8 cellular contexts compared by ENCODE assay signal in genomic region chr5:35815089-35815936, GRCh38. TPM values are rescaled to one million over a fixed set of nuclear protein-coding genes. Genes with fewer than 3 reads are reported as not detected.
DNase-seq lines count a peak whose midpoint lies in the region; ATAC-seq and TF ChIP-seq lines count a peak whose summit lies in the region.

No MANE protein-coding gene starts in this region.

- no peak for TF ChIP-seq POLR2A in lower leg skin (IDR thresholded peaks at IDR 0.05)

- H3K4me3 ChIP-seq in lower leg skin (ENCODE audit: low read depth, poor library complexity, severe bottlenecking), result no peak overlapping the region

- no peak overlapping the region for H3K27ac Mint-ChIP-seq in natural killer cell treated with Interleukin-12 subunit alpha and Interleukin-12 subunit beta and Interleukin-15 and Interleukin-18, amount 100 ng/mL, for 72 hours

- no peak overlapping the region for H3K4me3 Mint-ChIP-seq in activated T-cell treated with anti-CD3 and anti-CD28 coated beads, Interleukin-2, amount 50 U/mL, for 4 hours
- H3K4me3 Mint-ChIP-seq in natural killer cell treated with Interleukin-12 subunit alpha and Interleukin-12 subunit beta and Interleukin-15 and Interleukin-18, amount 100 ng/mL, for 72 hours, result no peak overlapping the region

- H3K4me1 Mint-ChIP-seq in activated T-cell treated with anti-CD3 and anti-CD28 coated beads, Interleukin-2, amount 50 U/mL, for 4 hours (ENCODE audit: low read depth), result peaks cover 49% of the 10 kb centered on the region
- H3K4me1 Mint-ChIP-seq in natural killer cell treated with Interleukin-12 subunit alpha and Interleukin-12 subunit beta and Interleukin-15 and Interleukin-18, amount 100 ng/mL, for 72 hours (ENCODE audit: low read depth in 2 of 2), result peaks cover 11 to 13% of the 10 kb centered on the region in 2 donors

- no peaks in the 10 kb centered on the region for H3K36me3 Mint-ChIP-seq in activated T-cell treated with anti-CD3 and anti-CD28 coated beads, Interleukin-2, amount 50 U/mL, for 4 hours (ENCODE audit: insufficient read depth)
- H3K36me3 Mint-ChIP-seq in natural killer cell treated with Interleukin-12 subunit alpha and Interleukin-12 subunit beta and Interleukin-15 and Interleukin-18, amount 100 ng/mL, for 72 hours, result no peaks in the 10 kb centered on the region

- intact Hi-C loops in lower leg skin (cut with DNase I; ENCODE audit: low total_unique reads), result no loop called here

- DNase-seq in activated T-cell treated with anti-CD3 and anti-CD28 coated beads, Interleukin-2, amount 50 U/mL, for 4 hours, result peak; percentile 26
- DNase-seq in activated T-cell treated with anti-CD3 and anti-CD28 coated beads for 4 hours, result no peak
- peak; percentile 10 for DNase-seq in SK-N-DZ (ENCODE audit: low spot score)
- DNase-seq in iPS DF 4.7 (ENCODE audit: extremely low read depth, low spot score), result peak; percentile 46
- no peak for DNase-seq in lower leg skin (ENCODE audit: low spot score in 2 of 2)
- no peak for DNase-seq in midbrain (lab: John Stamatoyannopoulos, UW)
- DNase-seq in natural killer cell treated with Interleukin-12 subunit alpha and Interleukin-12 subunit beta and Interleukin-15 and Interleukin-18, amount 100 ng/mL, for 72 hours (ENCODE audit: low spot score), result no peak

- H3K9me3 Mint-ChIP-seq in activated T-cell treated with anti-CD3 and anti-CD28 coated beads, Interleukin-2, amount 50 U/mL, for 4 hours, result peaks cover 7% of the 10 kb centered on the region
- H3K9me3 Mint-ChIP-seq in natural killer cell treated with Interleukin-12 subunit alpha and Interleukin-12 subunit beta and Interleukin-15 and Interleukin-18, amount 100 ng/mL, for 72 hours, result no peaks in the 10 kb centered on the region

- TF ChIP-seq CTCF in lower leg skin (IDR thresholded peaks at IDR 0.05), result no peak

- no peaks in the 10 kb centered on the region for H3K27me3 Mint-ChIP-seq in activated T-cell treated with anti-CD3 and anti-CD28 coated beads, Interleukin-2, amount 50 U/mL, for 4 hours (ENCODE audit: low read depth)
- H3K27me3 Mint-ChIP-seq in natural killer cell treated with Interleukin-12 subunit alpha and Interleukin-12 subunit beta and Interleukin-15 and Interleukin-18, amount 100 ng/mL, for 72 hours, result peaks cover 0 to 3% of the 10 kb centered on the region in 2 donors

- WGBS in lower leg skin, 2 donors, result 83 to 86% methylated on average over 10 of the region's 10 CpGs

- ATAC-seq in activated T-cell treated with anti-CD3 and anti-CD28 coated beads, Interleukin-2, amount 50 U/mL, for 4 hours, result peak; percentile 15 to 16
- ATAC-seq in HG02981 (IDR thresholded peaks at IDR 0.05; ENCODE audit: unreplicated experiment), result peak; percentile 70
- no peak for ATAC-seq in natural killer cell treated with Interleukin-12 subunit alpha and Interleukin-12 subunit beta and Interleukin-15 and Interleukin-18, amount 100 ng/mL, for 72 hours

RNA-seq across cellular contexts. Expression of gene IL7R, which starts 41.4 kb away (rescaled TPM):
- total RNA-seq in activated T-cell treated with anti-CD3 and anti-CD28 coated beads, Interleukin-2, amount 50 U/mL, for 4 hours, result 10 to 100 TPM; 53.5 to 65.8 (median 54.7) TPM
- not detected in 2 replicates for polyA plus RNA-seq in SK-N-DZ (2014; cell fraction: cytosol; rRNA removed)
- polyA plus RNA-seq in SK-N-DZ (2014; cell fraction: nucleus; rRNA removed), result not detected in 2 replicates
- total RNA-seq in lower leg skin, result 1 to 10 TPM; 1.4 to 5.5 (median 4.4) TPM
- total RNA-seq in natural killer cell treated with Interleukin-12 subunit alpha and Interleukin-12 subunit beta and Interleukin-15 and Interleukin-18, amount 100 ng/mL, for 72 hours, result 10 to 100 TPM in 1 of 2 donors, 1 to 10 TPM in 1; 2.3 to 21.6 TPM

Comparison
In these comparisons a context has a peak if more than half of its experiments do, and no peak if none do; other contexts are left out.
1. DNase-seq: peak in activated T-cell treated with anti-CD3 and anti-CD28 coated beads, Interleukin-2, amount 50 U/mL, for 4 hours (single experiment), SK-N-DZ (single experiment) and iPS DF 4.7 (single experiment); none in activated T-cell treated with anti-CD3 and anti-CD28 coated beads for 4 hours (single experiment), lower leg skin (0 of 2), midbrain (single experiment) and natural killer cell treated with Interleukin-12 subunit alpha and Interleukin-12 subunit beta and Interleukin-15 and Interleukin-18, amount 100 ng/mL, for 72 hours (single experiment).
2. ATAC-seq: peak in activated T-cell treated with anti-CD3 and anti-CD28 coated beads, Interleukin-2, amount 50 U/mL, for 4 hours (2 of 2) and HG02981 (single experiment); none in natural killer cell treated with Interleukin-12 subunit alpha and Interleukin-12 subunit beta and Interleukin-15 and Interleukin-18, amount 100 ng/mL, for 72 hours (0 of 2).